1 cellular context compared by ENCODE assay signal in genomic region chr19:58154679-58155648, GRCh38.
TF ChIP-seq lines count a peak whose summit lies in the region.

No MANE protein-coding gene starts in this region.

TF ChIP-seq in HepG2, 621 proteins besides CTCF, POLR2A, EP300 and RAD21 (continued from another document and continues in another):
- TF ChIP-seq TFE3 (CRISPR knock-in tag; IDR thresholded peaks at IDR 0.05) (no peak), DNMT3B (CRISPR knock-in tag; conservative IDR thresholded peaks at IDR 0.05) (0 out of 2 replicates have a peak, but pooled peaks have one; percentile 22), PAX8 (CRISPR knock-in tag; IDR thresholded peaks at IDR 0.05; ENCODE audit: borderline replicate concordance) (no peak), ZNF224 (CRISPR knock-in tag; IDR thresholded peaks at IDR 0.05) (no peak), MTERF4 (CRISPR knock-in tag; IDR thresholded peaks at IDR 0.05) (0 out of 2 replicates have a peak, but pooled peaks have one; percentile 70), FIP1L1 (IDR thresholded peaks at IDR 0.05; ENCODE audit: borderline replicate concordance, insufficient read depth, low read depth, low read length) (peak; percentile 53; the same call in 1 of the 2 replicates), FOXA3 (CRISPR knock-in tag; IDR thresholded peaks at IDR 0.05) (no peak; the same call in 1 of the 2 replicates), ISX (CRISPR knock-in tag; conservative IDR thresholded peaks at IDR 0.05) (no peak), CREM (IDR thresholded peaks at IDR 0.05) (peak; percentile 78), CREM (CRISPR knock-in tag; IDR thresholded peaks at IDR 0.05) (no peak), ZNF737 (CRISPR knock-in tag; IDR thresholded peaks at IDR 0.05; ENCODE audit: borderline replicate concordance) (peak; percentile 55; the same call in 1 of the 2 replicates), FOSL1 (CRISPR knock-in tag; IDR thresholded peaks at IDR 0.05; ENCODE audit: borderline replicate concordance) (no peak), TP53 (CRISPR knock-in tag; conservative IDR thresholded peaks at IDR 0.05) (no peak), ZNF792 (CRISPR knock-in tag; IDR thresholded peaks at IDR 0.05) (no peak), JUNB (CRISPR knock-in tag; IDR thresholded peaks at IDR 0.05; ENCODE audit: borderline replicate concordance) (no peak), ZNF329 (CRISPR knock-in tag; IDR thresholded peaks at IDR 0.05; ENCODE audit: low read depth) (no peak), ZNF205 (CRISPR knock-in tag; IDR thresholded peaks at IDR 0.05) (peak; percentile 83; the same call in 1 of the 2 replicates), RCOR2 (CRISPR knock-in tag; IDR thresholded peaks at IDR 0.05) (no peak), GATAD2A (CRISPR knock-in tag; IDR thresholded peaks at IDR 0.05) (peak; percentile 26; the same call in 1 of the 2 replicates), ATAD3A (CRISPR knock-in tag; IDR thresholded peaks at IDR 0.05) (no peak), ZNF430 (CRISPR knock-in tag; IDR thresholded peaks at IDR 0.05) (peak; percentile 90), EEA1 (CRISPR knock-in tag; IDR thresholded peaks at IDR 0.05; ENCODE audit: borderline replicate concordance) (peak; percentile 43), ARID2 (CRISPR knock-in tag; IDR thresholded peaks at IDR 0.05; ENCODE audit: borderline replicate concordance) (no peak; the same call in 1 of the 2 replicates), ZNF296 (CRISPR knock-in tag; conservative IDR thresholded peaks at IDR 0.05) (0 out of 2 replicates have a peak, but pooled peaks have one; percentile 6), ESRRA (CRISPR knock-in tag; IDR thresholded peaks at IDR 0.05; ENCODE audit: low read depth) (no peak), ZFAT (CRISPR knock-in tag; conservative IDR thresholded peaks at IDR 0.05) (peak; percentile 74; the same call in 1 of the 2 replicates), HNRNPH1 (optimal IDR thresholded peaks at IDR 0.05; ENCODE audit: low read depth, low read length) (no peak), NR1H2 (CRISPR knock-in tag; IDR thresholded peaks at IDR 0.05; ENCODE audit: borderline replicate concordance, low read depth) (no peak)
- TF ChIP-seq, protein P1, sequence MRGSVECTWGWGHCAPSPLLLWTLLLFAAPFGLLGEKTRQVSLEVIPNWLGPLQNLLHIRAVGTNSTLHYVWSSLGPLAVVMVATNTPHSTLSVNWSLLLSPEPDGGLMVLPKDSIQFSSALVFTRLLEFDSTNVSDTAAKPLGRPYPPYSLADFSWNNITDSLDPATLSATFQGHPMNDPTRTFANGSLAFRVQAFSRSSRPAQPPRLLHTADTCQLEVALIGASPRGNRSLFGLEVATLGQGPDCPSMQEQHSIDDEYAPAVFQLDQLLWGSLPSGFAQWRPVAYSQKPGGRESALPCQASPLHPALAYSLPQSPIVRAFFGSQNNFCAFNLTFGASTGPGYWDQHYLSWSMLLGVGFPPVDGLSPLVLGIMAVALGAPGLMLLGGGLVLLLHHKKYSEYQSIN (CRISPR knock-in tag; IDR thresholded peaks at IDR 0.05; ENCODE audit: borderline replicate concordance), result no peak
- TF ChIP-seq, protein P2, sequence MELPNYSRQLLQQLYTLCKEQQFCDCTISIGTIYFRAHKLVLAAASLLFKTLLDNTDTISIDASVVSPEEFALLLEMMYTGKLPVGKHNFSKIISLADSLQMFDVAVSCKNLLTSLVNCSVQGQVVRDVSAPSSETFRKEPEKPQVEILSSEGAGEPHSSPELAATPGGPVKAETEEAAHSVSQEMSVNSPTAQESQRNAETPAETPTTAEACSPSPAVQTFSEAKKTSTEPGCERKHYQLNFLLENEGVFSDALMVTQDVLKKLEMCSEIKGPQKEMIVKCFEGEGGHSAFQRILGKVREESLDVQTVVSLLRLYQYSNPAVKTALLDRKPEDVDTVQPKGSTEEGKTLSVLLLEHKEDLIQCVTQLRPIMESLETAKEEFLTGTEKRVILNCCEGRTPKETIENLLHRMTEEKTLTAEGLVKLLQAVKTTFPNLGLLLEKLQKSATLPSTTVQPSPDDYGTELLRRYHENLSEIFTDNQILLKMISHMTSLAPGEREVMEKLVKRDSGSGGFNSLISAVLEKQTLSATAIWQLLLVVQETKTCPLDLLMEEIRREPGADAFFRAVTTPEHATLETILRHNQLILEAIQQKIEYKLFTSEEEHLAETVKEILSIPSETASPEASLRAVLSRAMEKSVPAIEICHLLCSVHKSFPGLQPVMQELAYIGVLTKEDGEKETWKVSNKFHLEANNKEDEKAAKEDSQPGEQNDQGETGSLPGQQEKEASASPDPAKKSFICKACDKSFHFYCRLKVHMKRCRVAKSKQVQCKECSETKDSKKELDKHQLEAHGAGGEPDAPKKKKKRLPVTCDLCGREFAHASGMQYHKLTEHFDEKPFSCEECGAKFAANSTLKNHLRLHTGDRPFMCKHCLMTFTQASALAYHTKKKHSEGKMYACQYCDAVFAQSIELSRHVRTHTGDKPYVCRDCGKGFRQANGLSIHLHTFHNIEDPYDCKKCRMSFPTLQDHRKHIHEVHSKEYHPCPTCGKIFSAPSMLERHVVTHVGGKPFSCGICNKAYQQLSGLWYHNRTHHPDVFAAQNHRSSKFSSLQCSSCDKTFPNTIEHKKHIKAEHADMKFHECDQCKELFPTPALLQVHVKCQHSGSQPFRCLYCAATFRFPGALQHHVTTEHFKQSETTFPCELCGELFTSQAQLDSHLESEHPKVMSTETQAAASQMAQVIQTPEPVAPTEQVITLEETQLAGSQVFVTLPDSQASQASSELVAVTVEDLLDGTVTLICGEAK (IDR thresholded peaks at IDR 0.05), result no peak
- TF ChIP-seq, protein P2 (CRISPR knock-in tag; IDR thresholded peaks at IDR 0.05), result no peak; the same call in 1 of the 2 replicates
- TF ChIP-seq, protein P3, sequence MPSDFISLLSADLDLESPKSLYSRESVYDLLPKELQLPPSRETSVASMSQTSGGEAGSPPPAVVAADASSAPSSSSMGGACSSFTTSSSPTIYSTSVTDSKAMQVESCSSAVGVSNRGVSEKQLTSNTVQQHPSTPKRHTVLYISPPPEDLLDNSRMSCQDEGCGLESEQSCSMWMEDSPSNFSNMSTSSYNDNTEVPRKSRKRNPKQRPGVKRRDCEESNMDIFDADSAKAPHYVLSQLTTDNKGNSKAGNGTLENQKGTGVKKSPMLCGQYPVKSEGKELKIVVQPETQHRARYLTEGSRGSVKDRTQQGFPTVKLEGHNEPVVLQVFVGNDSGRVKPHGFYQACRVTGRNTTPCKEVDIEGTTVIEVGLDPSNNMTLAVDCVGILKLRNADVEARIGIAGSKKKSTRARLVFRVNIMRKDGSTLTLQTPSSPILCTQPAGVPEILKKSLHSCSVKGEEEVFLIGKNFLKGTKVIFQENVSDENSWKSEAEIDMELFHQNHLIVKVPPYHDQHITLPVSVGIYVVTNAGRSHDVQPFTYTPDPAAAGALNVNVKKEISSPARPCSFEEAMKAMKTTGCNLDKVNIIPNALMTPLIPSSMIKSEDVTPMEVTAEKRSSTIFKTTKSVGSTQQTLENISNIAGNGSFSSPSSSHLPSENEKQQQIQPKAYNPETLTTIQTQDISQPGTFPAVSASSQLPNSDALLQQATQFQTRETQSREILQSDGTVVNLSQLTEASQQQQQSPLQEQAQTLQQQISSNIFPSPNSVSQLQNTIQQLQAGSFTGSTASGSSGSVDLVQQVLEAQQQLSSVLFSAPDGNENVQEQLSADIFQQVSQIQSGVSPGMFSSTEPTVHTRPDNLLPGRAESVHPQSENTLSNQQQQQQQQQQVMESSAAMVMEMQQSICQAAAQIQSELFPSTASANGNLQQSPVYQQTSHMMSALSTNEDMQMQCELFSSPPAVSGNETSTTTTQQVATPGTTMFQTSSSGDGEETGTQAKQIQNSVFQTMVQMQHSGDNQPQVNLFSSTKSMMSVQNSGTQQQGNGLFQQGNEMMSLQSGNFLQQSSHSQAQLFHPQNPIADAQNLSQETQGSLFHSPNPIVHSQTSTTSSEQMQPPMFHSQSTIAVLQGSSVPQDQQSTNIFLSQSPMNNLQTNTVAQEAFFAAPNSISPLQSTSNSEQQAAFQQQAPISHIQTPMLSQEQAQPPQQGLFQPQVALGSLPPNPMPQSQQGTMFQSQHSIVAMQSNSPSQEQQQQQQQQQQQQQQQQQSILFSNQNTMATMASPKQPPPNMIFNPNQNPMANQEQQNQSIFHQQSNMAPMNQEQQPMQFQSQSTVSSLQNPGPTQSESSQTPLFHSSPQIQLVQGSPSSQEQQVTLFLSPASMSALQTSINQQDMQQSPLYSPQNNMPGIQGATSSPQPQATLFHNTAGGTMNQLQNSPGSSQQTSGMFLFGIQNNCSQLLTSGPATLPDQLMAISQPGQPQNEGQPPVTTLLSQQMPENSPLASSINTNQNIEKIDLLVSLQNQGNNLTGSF (CRISPR knock-in tag; IDR thresholded peaks at IDR 0.05), result no peak
- TF ChIP-seq, protein P4, sequence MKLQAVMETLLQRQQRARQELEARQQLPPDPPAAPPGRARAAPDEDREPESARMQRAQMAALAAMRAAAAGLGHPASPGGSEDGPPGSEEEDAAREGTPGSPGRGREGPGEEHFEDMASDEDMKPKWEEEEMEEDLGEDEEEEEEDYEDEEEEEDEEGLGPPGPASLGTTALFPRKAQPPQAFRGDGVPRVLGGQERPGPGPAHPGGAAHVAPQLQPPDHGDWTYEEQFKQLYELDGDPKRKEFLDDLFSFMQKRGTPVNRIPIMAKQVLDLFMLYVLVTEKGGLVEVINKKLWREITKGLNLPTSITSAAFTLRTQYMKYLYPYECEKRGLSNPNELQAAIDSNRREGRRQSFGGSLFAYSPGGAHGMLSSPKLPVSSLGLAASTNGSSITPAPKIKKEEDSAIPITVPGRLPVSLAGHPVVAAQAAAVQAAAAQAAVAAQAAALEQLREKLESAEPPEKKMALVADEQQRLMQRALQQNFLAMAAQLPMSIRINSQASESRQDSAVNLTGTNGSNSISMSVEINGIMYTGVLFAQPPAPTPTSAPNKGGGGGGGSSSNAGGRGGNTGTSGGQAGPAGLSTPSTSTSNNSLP (IDR thresholded peaks at IDR 0.05; ENCODE audit: low read depth, low read length), result peak; percentile 52; the same call in 1 of the 2 replicates
- TF ChIP-seq, protein P5, sequence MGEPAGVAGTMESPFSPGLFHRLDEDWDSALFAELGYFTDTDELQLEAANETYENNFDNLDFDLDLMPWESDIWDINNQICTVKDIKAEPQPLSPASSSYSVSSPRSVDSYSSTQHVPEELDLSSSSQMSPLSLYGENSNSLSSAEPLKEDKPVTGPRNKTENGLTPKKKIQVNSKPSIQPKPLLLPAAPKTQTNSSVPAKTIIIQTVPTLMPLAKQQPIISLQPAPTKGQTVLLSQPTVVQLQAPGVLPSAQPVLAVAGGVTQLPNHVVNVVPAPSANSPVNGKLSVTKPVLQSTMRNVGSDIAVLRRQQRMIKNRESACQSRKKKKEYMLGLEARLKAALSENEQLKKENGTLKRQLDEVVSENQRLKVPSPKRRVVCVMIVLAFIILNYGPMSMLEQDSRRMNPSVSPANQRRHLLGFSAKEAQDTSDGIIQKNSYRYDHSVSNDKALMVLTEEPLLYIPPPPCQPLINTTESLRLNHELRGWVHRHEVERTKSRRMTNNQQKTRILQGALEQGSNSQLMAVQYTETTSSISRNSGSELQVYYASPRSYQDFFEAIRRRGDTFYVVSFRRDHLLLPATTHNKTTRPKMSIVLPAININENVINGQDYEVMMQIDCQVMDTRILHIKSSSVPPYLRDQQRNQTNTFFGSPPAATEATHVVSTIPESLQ (CRISPR knock-in tag; conservative IDR thresholded peaks at IDR 0.05), result no peak
